11 cellular contexts compared by ENCODE assay signal in the genomic region with DNA sequence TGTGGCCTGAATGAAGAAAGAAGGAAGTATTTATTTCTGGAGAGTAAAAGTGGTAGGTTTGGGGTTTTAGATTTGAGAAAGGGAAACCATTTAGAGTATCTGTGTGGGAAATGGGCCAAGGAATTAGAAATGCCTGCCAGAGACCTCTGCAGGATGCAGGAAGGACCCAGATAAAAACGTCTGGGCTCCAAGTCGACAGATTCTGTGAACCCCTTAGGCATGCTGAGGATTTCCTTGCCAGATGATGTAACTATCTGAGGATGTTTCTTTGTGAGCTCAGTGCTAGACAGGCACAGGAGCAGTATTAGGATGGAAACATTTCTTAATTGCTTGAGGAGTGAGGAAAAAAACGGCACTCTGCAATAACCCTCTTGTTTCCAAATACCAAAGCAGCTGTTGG.
DNase-seq lines count a peak whose midpoint lies in the region; ATAC-seq and TF ChIP-seq lines count a peak whose summit lies in the region.
"Had no signal": no experiment of that assay in that cellular context is flagged by ENCODE, and none has a peak within 500 bp of the region (broad histone marks: within the 10 kb centered on the region; RNA-seq: fewer than 3 reads in every experiment).

No MANE protein-coding gene starts in this region.

- ATAC-seq in WTC11 (peak; percentile 16; the same call in 1 of the 2 replicates), sciatic nerve (peak; percentile 74), SK-N-SH treated with all-trans-retinoic acid at 6 μM for 48 hours (no peak)

- intact Hi-C loops in sciatic nerve (cut with DNase I), result loop anchor here (10.0 kb wide), 1 partner anchor 115 kb away; no protein-coding TSS in a partner anchor
- intact Hi-C loops in activated T-helper 2 cell treated with anti-CD3 and anti-CD28 coated beads, Interferon-gamma antibody, Interleukin-2, Interleukin-4, amounts not matched to agents 10 μg/mL and 5 μg/mL and 100 μg/mL, durations not matched to agents 14 hours and 24 hours and 36 hours (cut with micrococcal nuclease), result no loop called here

- peaks cover 16% of the 10 kb centered on the region for H3K4me1 Mint-ChIP-seq in WTC11
- peaks cover 3% of the 10 kb centered on the region for H3K4me1 Mint-ChIP-seq in activated T-helper 2 cell treated with anti-CD3 and anti-CD28 coated beads, Interferon-gamma antibody, Interleukin-2, Interleukin-4, amounts not matched to agents 10 μg/mL and 5 μg/mL and 100 μg/mL, durations not matched to agents 14 hours and 24 hours and 36 hours (ENCODE audit: low read depth)

- no peak overlapping the region for H3K4me3 ChIP-seq in fibroblast of pulmonary artery (replicated peaks; ENCODE audit: low read depth, low read length)

- H3K9me3 Mint-ChIP-seq in WTC11, result peaks cover 16% of the 10 kb centered on the region
- no peaks in the 10 kb centered on the region for H3K9me3 Mint-ChIP-seq in activated T-helper 2 cell treated with anti-CD3 and anti-CD28 coated beads, Interferon-gamma antibody, Interleukin-2, Interleukin-4, amounts not matched to agents 10 μg/mL and 5 μg/mL and 100 μg/mL, durations not matched to agents 14 hours and 24 hours and 36 hours

- POLR2A ChIA-PET in WTC11 (lab: Charles Lee), result no interaction called here

- DNase-seq in GM03348 (ENCODE audit: low spot score) (peak; percentile 44), WTC11 (ENCODE audit: low spot score) (no peak), fibroblast of pulmonary artery (ENCODE audit: low read depth) (peak; percentile 62), sciatic nerve (ENCODE audit: low spot score) (no peak), NCI-H2107 treated with DMSO at 0.1 percent for 48 hours (lab: John Stamatoyannopoulos, UW; ENCODE audit: unreplicated experiment) (no peak), inferior parietal cortex (ENCODE audit: extremely low spot score) (no peak)
- no peak for DNase-seq in activated T-helper 2 cell treated with anti-CD3 and anti-CD28 coated beads, Interferon-gamma antibody, Interleukin-2, Interleukin-4, amounts not matched to agents 10 μg/mL and 5 μg/mL and 100 μg/mL, durations not matched to agents 14 hours and 24 hours and 36 hours (ENCODE audit: low spot score)
- DNase-seq: DND-41, T1000 had no signal

- no peak for TF ChIP-seq CTCF in WTC11 (IDR thresholded peaks at IDR 0.05)
- no peak for TF ChIP-seq CTCF in fibroblast of pulmonary artery (IDR thresholded peaks at IDR 0.05; ENCODE audit: low read length, missing control alignments)

- CTCF ChIA-PET in WTC11 (lab: Charles Lee), result interaction anchor here (0.5 kb wide), 1 partner anchor 165 kb away, joined by 4 read pairs; no protein-coding TSS in a partner anchor

- H3K27ac Mint-ChIP-seq in WTC11, result peak overlapping the region; percentile 6; the same call in 1 of the 2 replicates
- no peak overlapping the region for H3K27ac Mint-ChIP-seq in activated T-helper 2 cell treated with anti-CD3 and anti-CD28 coated beads, Interferon-gamma antibody, Interleukin-2, Interleukin-4, amounts not matched to agents 10 μg/mL and 5 μg/mL and 100 μg/mL, durations not matched to agents 14 hours and 24 hours and 36 hours
- H3K27ac Mint-ChIP-seq: activated naive CD8-positive, alpha-beta T cell had no signal

- H3K36me3 Mint-ChIP-seq in WTC11, result peaks cover 17% of the 10 kb centered on the region
- H3K36me3 Mint-ChIP-seq in activated T-helper 2 cell treated with anti-CD3 and anti-CD28 coated beads, Interferon-gamma antibody, Interleukin-2, Interleukin-4, amounts not matched to agents 10 μg/mL and 5 μg/mL and 100 μg/mL, durations not matched to agents 14 hours and 24 hours and 36 hours (ENCODE audit: low read depth), result no peaks in the 10 kb centered on the region

- no peaks in the 10 kb centered on the region; the same call in 1 of the 2 replicates for H3K27me3 Mint-ChIP-seq in WTC11 (ENCODE audit: low read depth)
- H3K27me3 Mint-ChIP-seq in activated T-helper 2 cell treated with anti-CD3 and anti-CD28 coated beads, Interferon-gamma antibody, Interleukin-2, Interleukin-4, amounts not matched to agents 10 μg/mL and 5 μg/mL and 100 μg/mL, durations not matched to agents 14 hours and 24 hours and 36 hours (ENCODE audit: low read depth), result peaks cover 10% of the 10 kb centered on the region
- H3K27me3 Mint-ChIP-seq: activated naive CD8-positive, alpha-beta T cell had no signal

- no peak overlapping the region for H3K4me3 Mint-ChIP-seq in WTC11
- no peak overlapping the region for H3K4me3 Mint-ChIP-seq in activated T-helper 2 cell treated with anti-CD3 and anti-CD28 coated beads, Interferon-gamma antibody, Interleukin-2, Interleukin-4, amounts not matched to agents 10 μg/mL and 5 μg/mL and 100 μg/mL, durations not matched to agents 14 hours and 24 hours and 36 hours (ENCODE audit: low read depth)
- H3K4me3 Mint-ChIP-seq: activated naive CD8-positive, alpha-beta T cell had no signal

TF ChIP-seq in WTC11, 78 proteins besides CTCF, POLR2A, EP300 and RAD21 (continues in another document):
- TF ChIP-seq, protein P1, sequence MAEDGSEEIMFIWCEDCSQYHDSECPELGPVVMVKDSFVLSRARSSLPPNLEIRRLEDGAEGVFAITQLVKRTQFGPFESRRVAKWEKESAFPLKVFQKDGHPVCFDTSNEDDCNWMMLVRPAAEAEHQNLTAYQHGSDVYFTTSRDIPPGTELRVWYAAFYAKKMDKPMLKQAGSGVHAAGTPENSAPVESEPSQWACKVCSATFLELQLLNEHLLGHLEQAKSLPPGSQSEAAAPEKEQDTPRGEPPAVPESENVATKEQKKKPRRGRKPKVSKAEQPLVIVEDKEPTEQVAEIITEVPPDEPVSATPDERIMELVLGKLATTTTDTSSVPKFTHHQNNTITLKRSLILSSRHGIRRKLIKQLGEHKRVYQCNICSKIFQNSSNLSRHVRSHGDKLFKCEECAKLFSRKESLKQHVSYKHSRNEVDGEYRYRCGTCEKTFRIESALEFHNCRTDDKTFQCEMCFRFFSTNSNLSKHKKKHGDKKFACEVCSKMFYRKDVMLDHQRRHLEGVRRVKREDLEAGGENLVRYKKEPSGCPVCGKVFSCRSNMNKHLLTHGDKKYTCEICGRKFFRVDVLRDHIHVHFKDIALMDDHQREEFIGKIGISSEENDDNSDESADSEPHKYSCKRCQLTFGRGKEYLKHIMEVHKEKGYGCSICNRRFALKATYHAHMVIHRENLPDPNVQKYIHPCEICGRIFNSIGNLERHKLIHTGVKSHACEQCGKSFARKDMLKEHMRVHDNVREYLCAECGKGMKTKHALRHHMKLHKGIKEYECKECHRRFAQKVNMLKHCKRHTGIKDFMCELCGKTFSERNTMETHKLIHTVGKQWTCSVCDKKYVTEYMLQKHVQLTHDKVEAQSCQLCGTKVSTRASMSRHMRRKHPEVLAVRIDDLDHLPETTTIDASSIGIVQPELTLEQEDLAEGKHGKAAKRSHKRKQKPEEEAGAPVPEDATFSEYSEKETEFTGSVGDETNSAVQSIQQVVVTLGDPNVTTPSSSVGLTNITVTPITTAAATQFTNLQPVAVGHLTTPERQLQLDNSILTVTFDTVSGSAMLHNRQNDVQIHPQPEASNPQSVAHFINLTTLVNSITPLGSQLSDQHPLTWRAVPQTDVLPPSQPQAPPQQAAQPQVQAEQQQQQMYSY (CRISPR knock-in tag; IDR thresholded peaks at IDR 0.05), result no peak
- TF ChIP-seq TEAD1 (CRISPR knock-in tag; IDR thresholded peaks at IDR 0.05) (no peak), ATF1 (CRISPR knock-in tag; IDR thresholded peaks at IDR 0.05) (no peak), FOXP1 (CRISPR knock-in tag; IDR thresholded peaks at IDR 0.05; ENCODE audit: borderline replicate concordance) (no peak), MYBL2 (CRISPR knock-in tag; IDR thresholded peaks at IDR 0.05) (no peak), ZNF138 (CRISPR knock-in tag; conservative IDR thresholded peaks at IDR 0.05) (no peak), NR3C1 (CRISPR knock-in tag; conservative IDR thresholded peaks at IDR 0.05; ENCODE audit: low read depth) (no peak), ZNF121 (CRISPR knock-in tag; IDR thresholded peaks at IDR 0.05) (no peak)

TF ChIP-seq in SK-N-SH treated with all-trans-retinoic acid at 6 μM for 48 hours, 23 proteins besides CTCF, POLR2A, EP300 and RAD21 (continues in another document):
- TF ChIP-seq ZNF565 (CRISPR knock-in tag; conservative IDR thresholded peaks at IDR 0.05; ENCODE audit: low read depth), result no peak
- TF ChIP-seq RARB (CRISPR knock-in tag; IDR thresholded peaks at IDR 0.05), result no peak
- no peak for TF ChIP-seq ZFP30 (CRISPR knock-in tag; IDR thresholded peaks at IDR 0.05)
- TF ChIP-seq, protein P2, sequence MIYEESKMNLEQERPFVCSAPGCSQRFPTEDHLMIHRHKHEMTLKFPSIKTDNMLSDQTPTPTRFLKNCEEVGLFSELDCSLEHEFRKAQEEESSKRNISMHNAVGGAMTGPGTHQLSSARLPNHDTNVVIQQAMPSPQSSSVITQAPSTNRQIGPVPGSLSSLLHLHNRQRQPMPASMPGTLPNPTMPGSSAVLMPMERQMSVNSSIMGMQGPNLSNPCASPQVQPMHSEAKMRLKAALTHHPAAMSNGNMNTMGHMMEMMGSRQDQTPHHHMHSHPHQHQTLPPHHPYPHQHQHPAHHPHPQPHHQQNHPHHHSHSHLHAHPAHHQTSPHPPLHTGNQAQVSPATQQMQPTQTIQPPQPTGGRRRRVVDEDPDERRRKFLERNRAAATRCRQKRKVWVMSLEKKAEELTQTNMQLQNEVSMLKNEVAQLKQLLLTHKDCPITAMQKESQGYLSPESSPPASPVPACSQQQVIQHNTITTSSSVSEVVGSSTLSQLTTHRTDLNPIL (CRISPR knock-in tag; IDR thresholded peaks at IDR 0.05; ENCODE audit: low read depth), result no peak
- no peak for TF ChIP-seq BACH2 (CRISPR knock-in tag; IDR thresholded peaks at IDR 0.05; ENCODE audit: borderline replicate concordance)
- TF ChIP-seq, protein P3, sequence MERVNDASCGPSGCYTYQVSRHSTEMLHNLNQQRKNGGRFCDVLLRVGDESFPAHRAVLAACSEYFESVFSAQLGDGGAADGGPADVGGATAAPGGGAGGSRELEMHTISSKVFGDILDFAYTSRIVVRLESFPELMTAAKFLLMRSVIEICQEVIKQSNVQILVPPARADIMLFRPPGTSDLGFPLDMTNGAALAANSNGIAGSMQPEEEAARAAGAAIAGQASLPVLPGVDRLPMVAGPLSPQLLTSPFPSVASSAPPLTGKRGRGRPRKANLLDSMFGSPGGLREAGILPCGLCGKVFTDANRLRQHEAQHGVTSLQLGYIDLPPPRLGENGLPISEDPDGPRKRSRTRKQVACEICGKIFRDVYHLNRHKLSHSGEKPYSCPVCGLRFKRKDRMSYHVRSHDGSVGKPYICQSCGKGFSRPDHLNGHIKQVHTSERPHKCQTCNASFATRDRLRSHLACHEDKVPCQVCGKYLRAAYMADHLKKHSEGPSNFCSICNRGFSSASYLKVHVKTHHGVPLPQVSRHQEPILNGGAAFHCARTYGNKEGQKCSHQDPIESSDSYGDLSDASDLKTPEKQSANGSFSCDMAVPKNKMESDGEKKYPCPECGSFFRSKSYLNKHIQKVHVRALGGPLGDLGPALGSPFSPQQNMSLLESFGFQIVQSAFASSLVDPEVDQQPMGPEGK (CRISPR knock-in tag; IDR thresholded peaks at IDR 0.05; ENCODE audit: borderline replicate concordance), result no peak
- no peak for TF ChIP-seq ARNTL (CRISPR knock-in tag; IDR thresholded peaks at IDR 0.05; ENCODE audit: borderline replicate concordance, low read depth)
- TF ChIP-seq GLIS3 (CRISPR knock-in tag; IDR thresholded peaks at IDR 0.05), result no peak
- TF ChIP-seq ZC3H10 (CRISPR knock-in tag; IDR thresholded peaks at IDR 0.05), result no peak

Comparison
In these comparisons a context has a peak if more than half of its experiments do, and no peak if none do; other contexts are left out.
1. DNase-seq: peak in GM03348 (single experiment) and fibroblast of pulmonary artery (single experiment); none in WTC11 (single experiment), sciatic nerve (single experiment), NCI-H2107 treated with DMSO at 0.1 percent for 48 hours (single experiment), activated T-helper 2 cell treated with anti-CD3 and anti-CD28 coated beads, Interferon-gamma antibody, Interleukin-2, Interleukin-4, amounts not matched to agents 10 μg/mL and 5 μg/mL and 100 μg/mL, durations not matched to agents 14 hours and 24 hours and 36 hours (single experiment) and inferior parietal cortex (single experiment).